1 cellular context compared by ENCODE assay signal in genomic region chr6:27743787-27744186, GRCh38.
TF ChIP-seq lines count a peak whose summit lies in the region.

No MANE protein-coding gene starts in this region.

TF ChIP-seq in SK-N-SH, 30 proteins besides CTCF, POLR2A, EP300 and RAD21 (continued from another document):
- TF ChIP-seq ZBTB33 (IDR thresholded peaks at IDR 0.05; ENCODE audit: borderline replicate concordance, low read depth), result no peak
TF ChIP-seq in SK-N-SH: peak in this region for 0.
